In genomic region chr5:78492650-78493049, GRCh38 we compare ENCODE assay signal across 20 cellular contexts.
DNase-seq lines count a peak whose midpoint lies in the region; ATAC-seq, FAIRE-seq and TF ChIP-seq lines count a peak whose summit lies in the region.
"Had no signal": no experiment of that assay in that cellular context is flagged by ENCODE, and none has a peak within 500 bp of the region (broad histone marks: within the 10 kb centered on the region; RNA-seq: fewer than 3 reads in every experiment).

No MANE protein-coding gene starts in this region.

- H3K4me1 Mint-ChIP-seq in activated CD8-positive, alpha-beta T cell treated with anti-CD3 and anti-CD28 coated beads, Interleukin-2, amount 10 ng/mL, durations not matched to agents 7 days and 5 days (ENCODE audit: low read depth), result no peaks in the 10 kb centered on the region
- H3K4me1 Mint-ChIP-seq in activated CD8-positive, alpha-beta T cell treated with anti-CD3 and anti-CD28 coated beads for 36 hours (ENCODE audit: low read depth), result no peaks in the 10 kb centered on the region
- peaks cover 45% of the 10 kb centered on the region for H3K4me1 Mint-ChIP-seq in nephron

- H3K4me2 ChIP-seq in OCI-LY1 (ENCODE audit: low read length), result no peak overlapping the region
- H3K4me2 ChIP-seq in H1 (ENCODE audit: insufficient read depth in 1 of 2, low read depth in 2 of 2, low read length in 2 of 2), result no peak overlapping the region

- H3K9me3 ChIP-seq in OCI-LY1 (ENCODE audit: low read length), result no peaks in the 10 kb centered on the region
- H3K9me3 ChIP-seq in H1 (ENCODE audit: insufficient read depth in 2 of 2, low read depth in 1 of 2, low read length in 1 of 2), result no peaks in the 10 kb centered on the region
- no peaks in the 10 kb centered on the region for H3K9me3 ChIP-seq in adrenal gland (replicated peaks in 1 of 3)

- H2BK12ac ChIP-seq in H1 (ENCODE audit: low read depth, low read length), result no peak overlapping the region

- TF ChIP-seq CTCF in activated CD8-positive, alpha-beta T cell treated with anti-CD3 and anti-CD28 coated beads for 36 hours (IDR thresholded peaks at IDR 0.05), result no peak
- TF ChIP-seq CTCF in OCI-LY1 (IDR thresholded peaks at IDR 0.05; ENCODE audit: low read length) (no peak), H1 (IDR thresholded peaks at IDR 0.05; ENCODE audit: control extremely low read depth in 1 of 3, insufficient read depth in 1 of 3, low read depth in 1 of 3, low read length in 3 of 3) (no peak), nephron (IDR thresholded peaks at IDR 0.05; ENCODE audit: unreplicated experiment in 3 of 3) (no peak), adrenal gland (IDR thresholded peaks at IDR 0.05) (no peak)

- H3K4ac ChIP-seq in H1 (replicated peaks; ENCODE audit: insufficient read length, low read depth, low read length), result no peak overlapping the region

- H3K36me3 ChIP-seq in OCI-LY1 (ENCODE audit: insufficient read depth, low read length) (peaks cover 49% of the 10 kb centered on the region), H1 (ENCODE audit: control insufficient read depth in 2 of 4, insufficient read depth in 4 of 4, low read length in 3 of 4) (peaks cover 0 to 12% (median 0%) of the 10 kb centered on the region in 4 experiments; a peak in 3 of 8 replicates), adrenal gland (replicated peaks in 1 of 2) (peaks cover 0 to 11% of the 10 kb centered on the region in 2 donors)

- H3K9me3 Mint-ChIP-seq in activated CD8-positive, alpha-beta T cell treated with anti-CD3 and anti-CD28 coated beads, Interleukin-2, amount 10 ng/mL, durations not matched to agents 7 days and 5 days (ENCODE audit: insufficient read depth), result no peaks in the 10 kb centered on the region
- H3K9me3 Mint-ChIP-seq in activated CD8-positive, alpha-beta T cell treated with anti-CD3 and anti-CD28 coated beads for 36 hours, result no peaks in the 10 kb centered on the region
- no peaks in the 10 kb centered on the region for H3K9me3 Mint-ChIP-seq in nephron
- H3K9me3 Mint-ChIP-seq: CD8-positive, alpha-beta T cell; H9 had no signal

- H3K4me1 ChIP-seq in OCI-LY1 (ENCODE audit: insufficient read depth, low read length, severe bottlenecking) (peaks cover 46% of the 10 kb centered on the region), H1 (replicated peaks in 1 of 4; ENCODE audit: control insufficient read depth in 3 of 4, insufficient read depth in 4 of 4, low read length in 3 of 4) (peaks cover 10 to 21% (median 13%) of the 10 kb centered on the region in 4 experiments), adrenal gland (replicated peaks in 1 of 2) (peaks cover 0 to 17% of the 10 kb centered on the region in 2 donors)

- H4K91ac ChIP-seq in H1 (replicated peaks; ENCODE audit: insufficient read length, low read length), result no peak overlapping the region

- H3K36me3 Mint-ChIP-seq in activated CD8-positive, alpha-beta T cell treated with anti-CD3 and anti-CD28 coated beads, Interleukin-2, amount 10 ng/mL, durations not matched to agents 7 days and 5 days (ENCODE audit: low read depth), result peaks cover 3% of the 10 kb centered on the region
- peaks cover 2% of the 10 kb centered on the region for H3K36me3 Mint-ChIP-seq in activated CD8-positive, alpha-beta T cell treated with anti-CD3 and anti-CD28 coated beads for 36 hours (ENCODE audit: low read depth)
- peaks cover 60% of the 10 kb centered on the region for H3K36me3 Mint-ChIP-seq in nephron (ENCODE audit: low read depth)

- intact Hi-C loops in activated CD8-positive, alpha-beta T cell treated with anti-CD3 and anti-CD28 coated beads for 36 hours (cut with micrococcal nuclease), result no loop called here
- intact Hi-C loops in adrenal gland (cut with DNase I), result no loop called here

- peaks cover 9% of the 10 kb centered on the region for H3K79me1 ChIP-seq in H1 (ENCODE audit: low read depth, low read length)

- CTCF ChIA-PET in activated CD8-positive, alpha-beta T cell treated with anti-CD3 and anti-CD28 coated beads, Interleukin-2, amount 10 ng/mL, durations not matched to agents 7 days and 5 days (lab: Charles Lee), result no interaction called here
- CTCF ChIA-PET in activated CD8-positive, alpha-beta T cell treated with anti-CD3 and anti-CD28 coated beads for 36 hours (lab: Charles Lee), result interaction anchor here (1.2 kb wide), 1 partner anchor 28 kb away, joined by 3 read pairs; no protein-coding TSS in a partner anchor
- CTCF ChIA-PET in H1 (lab: Charles Lee; ENCODE audit: partially characterized antibody), result interaction anchor here (0.5 to 3.6 kb wide), 4 partner anchors 26 to 300 kb away, joined by 3 to 10 read pairs (median 5); no protein-coding TSS in a partner anchor

- peak; percentile 16 for DNase-seq in activated CD8-positive, alpha-beta T cell treated with anti-CD3 and anti-CD28 coated beads, Interleukin-2, amount 10 ng/mL, durations not matched to agents 7 days and 5 days
- DNase-seq in activated CD8-positive, alpha-beta T cell treated with anti-CD3 and anti-CD28 coated beads for 36 hours, result no peak
- DNase-seq in H1 (ENCODE audit: low read depth in 1 of 2, low spot score in 2 of 2) (no peak), G401 (ENCODE audit: low spot score) (no peak), glomerular visceral epithelial cell (ENCODE audit: extremely low spot score) (no peak), adrenal gland (no peak)
- DNase-seq: CD8-positive, alpha-beta T cell; COR-L47; DMS153; DMS79 treated with DMSO at 0.1 percent for 48 hours; EL; GDM1; GM23248; H9 had no signal

- 90% methylated on average over 7 of the region's 7 CpGs; no CpG with 5 or more reads in 1 of the 2 experiments for WGBS in H1 (ENCODE audit: extremely low coverage in 1 of 2, insufficient coverage in 1 of 2, insufficient read length in 1 of 2, insufficient replicate concordance in 2 of 2, low coverage in 1 of 2, low lambda C conversion rate in 2 of 2, missing lambda C conversion rate in 1 of 2), 2 experiments
- WGBS in adrenal gland, 4 donors, result 86 to 97% (median 94%) methylated on average over 6 to 7 of the region's 7 CpGs

- H3K79me2 ChIP-seq in OCI-LY1 (ENCODE audit: insufficient read depth, low read length), result peaks cover 21% of the 10 kb centered on the region
- H3K79me2 ChIP-seq in H1 (ENCODE audit: control insufficient read depth in 1 of 2, insufficient read depth in 2 of 2, low read length in 2 of 2), result peaks cover 4 to 30% of the 10 kb centered on the region in 2 experiments; a peak in 3 of 4 replicates

- H4K5ac ChIP-seq in H1 (ENCODE audit: insufficient read length, low read depth, low read length), result no peak overlapping the region

- H3K56ac ChIP-seq in H1 (replicated peaks; ENCODE audit: insufficient read length, low read depth, low read length), result no peak overlapping the region

- no peak for TF ChIP-seq RAD21 in H1 (IDR thresholded peaks at IDR 0.05 in 1 of 2, conservative IDR thresholded peaks at IDR 0.05 in 1 of 2; ENCODE audit: low read depth in 2 of 2, low read length in 2 of 2)

- no peak for TF ChIP-seq POLR2A in H1 (IDR thresholded peaks at IDR 0.05; ENCODE audit: control extremely low read depth in 1 of 2, low read depth in 2 of 2, low read length in 2 of 2)
- no peak for TF ChIP-seq POLR2A in adrenal gland (IDR thresholded peaks at IDR 0.05)

- H4K8ac ChIP-seq in H1 (ENCODE audit: extremely low read depth, insufficient read depth, low read length), result peak overlapping the region; percentile 29

- no peak overlapping the region for H3K4me3 Mint-ChIP-seq in activated CD8-positive, alpha-beta T cell treated with anti-CD3 and anti-CD28 coated beads, Interleukin-2, amount 10 ng/mL, durations not matched to agents 7 days and 5 days
- no peak overlapping the region for H3K4me3 Mint-ChIP-seq in activated CD8-positive, alpha-beta T cell treated with anti-CD3 and anti-CD28 coated beads for 36 hours
- no peak overlapping the region for H3K4me3 Mint-ChIP-seq in nephron
- H3K4me3 Mint-ChIP-seq: CD14-positive monocyte; CD8-positive, alpha-beta T cell; H9 had no signal

- H3K27ac ChIP-seq in OCI-LY1 (ENCODE audit: low read depth, low read length, poor library complexity, severe bottlenecking), result peak overlapping the region; percentile 98
- no peak overlapping the region for H3K27ac ChIP-seq in H1 (ENCODE audit: low read depth, low read length)
- H3K27ac ChIP-seq in adrenal gland, result no peak overlapping the region
- H3K27ac ChIP-seq: 22Rv1, GM23248 had no signal

- no peaks in the 10 kb centered on the region for H3F3A ChIP-seq in OCI-LY1 (ENCODE audit: insufficient read depth, low read length)

- no peak overlapping the region for H3K4me3 ChIP-seq in OCI-LY1 (ENCODE audit: low read depth, low read length, poor library complexity, severe bottlenecking)
- no peak overlapping the region for H3K4me3 ChIP-seq in H1 (ENCODE audit: extremely low read depth in 1 of 4, insufficient read depth in 2 of 4, low read depth in 3 of 4, low read length in 4 of 4)
- H3K4me3 ChIP-seq in adrenal gland, result no peak overlapping the region
- H3K4me3 ChIP-seq: GM23248 had no signal

- no peak overlapping the region for H2BK15ac ChIP-seq in H1 (ENCODE audit: low read length)

- no peaks in the 10 kb centered on the region for H3K9me2 ChIP-seq in OCI-LY1 (ENCODE audit: low read depth, low read length)

- H2BK20ac ChIP-seq in H1 (ENCODE audit: low read length), result no peak overlapping the region

- no peak overlapping the region for H3K18ac ChIP-seq in H1 (ENCODE audit: extremely low read depth, low read length)

- ATAC-seq in activated CD8-positive, alpha-beta T cell treated with anti-CD3 and anti-CD28 coated beads, Interleukin-2, amount 10 ng/mL, durations not matched to agents 7 days and 5 days, result no peak
- no peak for ATAC-seq in activated CD8-positive, alpha-beta T cell treated with anti-CD3 and anti-CD28 coated beads for 36 hours
- ATAC-seq: CD8-positive, alpha-beta T cell had no signal

- no peak overlapping the region for H2AK5ac ChIP-seq in H1 (ENCODE audit: low read depth, low read length)

- no peak overlapping the region for H2BK120ac ChIP-seq in H1 (replicated peaks; ENCODE audit: low read depth, low read length)

- no peak overlapping the region for H3K23ac ChIP-seq in H1 (ENCODE audit: insufficient read length)

- H4K20me1 ChIP-seq in OCI-LY1 (ENCODE audit: insufficient read depth, low read length) (no peaks in the 10 kb centered on the region), H1 (replicated peaks in 1 of 2; ENCODE audit: control insufficient read depth in 1 of 2, insufficient read depth in 2 of 2, low read length in 2 of 2) (peaks cover 1 to 7% of the 10 kb centered on the region in 2 experiments)

- H3K27me3 Mint-ChIP-seq in activated CD8-positive, alpha-beta T cell treated with anti-CD3 and anti-CD28 coated beads, Interleukin-2, amount 10 ng/mL, durations not matched to agents 7 days and 5 days (ENCODE audit: low read depth), result peaks cover 6% of the 10 kb centered on the region
- no peaks in the 10 kb centered on the region for H3K27me3 Mint-ChIP-seq in activated CD8-positive, alpha-beta T cell treated with anti-CD3 and anti-CD28 coated beads for 36 hours
- no peaks in the 10 kb centered on the region for H3K27me3 Mint-ChIP-seq in nephron (ENCODE audit: low read depth)

- POLR2A ChIA-PET in activated CD8-positive, alpha-beta T cell treated with anti-CD3 and anti-CD28 coated beads, Interleukin-2, amount 10 ng/mL, durations not matched to agents 7 days and 5 days (lab: Charles Lee), result no interaction called here
- POLR2A ChIA-PET in activated CD8-positive, alpha-beta T cell treated with anti-CD3 and anti-CD28 coated beads for 36 hours (lab: Charles Lee), result no interaction called here
- POLR2A ChIA-PET in H1 (lab: Charles Lee; ENCODE audit: partially characterized antibody), result no interaction called here

- no peak for TF ChIP-seq EP300 in H1 (IDR thresholded peaks at IDR 0.05; ENCODE audit: borderline replicate concordance in 1 of 2, low read depth in 2 of 2, low read length in 2 of 2)

- no peak overlapping the region for H3K27ac Mint-ChIP-seq in activated CD8-positive, alpha-beta T cell treated with anti-CD3 and anti-CD28 coated beads, Interleukin-2, amount 10 ng/mL, durations not matched to agents 7 days and 5 days
- no peak overlapping the region for H3K27ac Mint-ChIP-seq in activated CD8-positive, alpha-beta T cell treated with anti-CD3 and anti-CD28 coated beads for 36 hours
- H3K27ac Mint-ChIP-seq in nephron, result peak overlapping the region in 2 of 3 experiments; percentile 2 to 59
- H3K27ac Mint-ChIP-seq: CD8-positive, alpha-beta T cell had no signal

- H3K27me3 ChIP-seq in OCI-LY1 (ENCODE audit: insufficient read depth, low read length) (no peaks in the 10 kb centered on the region), H1 (replicated peaks in 1 of 4; ENCODE audit: control insufficient read depth in 3 of 4, extremely low read depth in 1 of 4, insufficient read depth in 3 of 4, low read length in 3 of 4) (no peaks in the 10 kb centered on the region), adrenal gland (no peaks in the 10 kb centered on the region)

- H3K14ac ChIP-seq in H1 (ENCODE audit: insufficient read length), result no peak overlapping the region

- in situ Hi-C loops in G401 (cut with HindIII; ENCODE audit: low sequenced_read_pairs), result no loop called here

- no peaks in the 10 kb centered on the region; the same call in 1 of the 2 replicates for H3K23me2 ChIP-seq in H1 (ENCODE audit: low read depth, low read length)

- H3K9ac ChIP-seq in OCI-LY1 (ENCODE audit: low read length) (no peak overlapping the region), H1 (replicated peaks in 1 of 4; ENCODE audit: extremely low read depth in 1 of 4, low read depth in 3 of 4, low read length in 3 of 4) (no peak overlapping the region)
- H3K9ac ChIP-seq: GM23248 had no signal

- no peak for FAIRE-seq in H1 (lab: Jason Lieb, UNC)
- FAIRE-seq: D721Med, GM19239 had no signal

- H2BK5ac ChIP-seq in H1 (ENCODE audit: low read depth, low read length), result no peak overlapping the region

- H2AFZ ChIP-seq in OCI-LY1 (ENCODE audit: low read length) (no peak overlapping the region), H1 (ENCODE audit: low read length) (no peak overlapping the region)
- H2AFZ ChIP-seq: GM23248 had no signal

Comparison
In these comparisons a context has a peak if more than half of its experiments do, and no peak if none do; other contexts are left out.
1. H3K27ac Mint-ChIP-seq: peak in nephron (2 of 3); none in activated CD8-positive, alpha-beta T cell treated with anti-CD3 and anti-CD28 coated beads, Interleukin-2, amount 10 ng/mL, durations not matched to agents 7 days and 5 days (single experiment) and activated CD8-positive, alpha-beta T cell treated with anti-CD3 and anti-CD28 coated beads for 36 hours (single experiment).